In genomic region chr1:182681516-182681915, GRCh38 we compare ENCODE assay signal across 20 cellular contexts. TPM values are rescaled to one million over a fixed set of nuclear protein-coding genes. Genes with fewer than 3 reads are reported as not detected.
"Had no signal": no experiment of that assay in that cellular context is flagged by ENCODE, and none has a peak within 500 bp of the region (broad histone marks: within the 10 kb centered on the region; RNA-seq: fewer than 3 reads in every experiment).

No MANE protein-coding gene starts in this region.

- H3K36me3 ChIP-seq: breast epithelium, esophagus muscularis mucosa, ovary, prostate gland, transverse colon, vagina had no signal

- H3K27ac ChIP-seq: breast epithelium, coronary artery, esophagus muscularis mucosa, ovary, prostate gland, transverse colon, vagina had no signal

- H3K9me3 ChIP-seq: breast epithelium, esophagus muscularis mucosa, ovary, prostate gland, transverse colon, vagina had no signal

- H3K4me3 ChIP-seq: breast epithelium, coronary artery, esophagus muscularis mucosa, ovary, prostate gland, transverse colon, vagina had no signal

- ATAC-seq: activated T-cell treated with anti-CD3 and anti-CD28 coated beads, Interleukin-2, amount 50 U/mL, for 4 hours; left ventricle myocardium superior; right cardiac atrium had no signal

- DNase-seq: activated CD4-positive, alpha-beta T cell treated with anti-CD3 and anti-CD28 coated beads for 1 hour; activated CD4-positive, alpha-beta T cell treated with anti-CD3 and anti-CD28 coated beads, Interleukin-2, amount 50 U/mL, for 1 hour; activated CD8-positive, alpha-beta memory T cell treated with anti-CD3 and anti-CD28 coated beads for 24 hours; activated CD8-positive, alpha-beta memory T cell treated with anti-CD3 and anti-CD28 coated beads, Interleukin-2, amount 50 U/mL, for 4 hours; activated naive CD4-positive, alpha-beta T cell treated with Interleukin-2 at 50 U/mL for 16 hours; activated naive CD8-positive, alpha-beta T cell treated with anti-CD3 and anti-CD28 coated beads for 36 hours; activated T-cell treated with anti-CD3 and anti-CD28 coated beads, Interleukin-2, amount 50 U/mL, for 4 hours; glutamatergic neuron; left ventricle myocardium superior; ovary; right cardiac atrium; transverse colon had no signal

- FAIRE-seq: frontal cortex had no signal

- H3K27me3 ChIP-seq: breast epithelium, ovary, vagina had no signal

- H3K4me1 ChIP-seq: breast epithelium, prostate gland, transverse colon, vagina had no signal

RNA-seq across cellular contexts. Expression of gene RGS8, which starts 2.9 kb away (rescaled TPM):
- total RNA-seq: activated naive CD8-positive, alpha-beta T cell treated with anti-CD3 and anti-CD28 coated beads for 36 hours; activated T-cell treated with anti-CD3 and anti-CD28 coated beads, Interleukin-2, amount 50 U/mL, for 4 hours; breast epithelium; left ventricle myocardium superior; mononuclear cell; myocyte; vagina had no signal
